28 cellular contexts compared by ENCODE assay signal in the genomic region with DNA sequence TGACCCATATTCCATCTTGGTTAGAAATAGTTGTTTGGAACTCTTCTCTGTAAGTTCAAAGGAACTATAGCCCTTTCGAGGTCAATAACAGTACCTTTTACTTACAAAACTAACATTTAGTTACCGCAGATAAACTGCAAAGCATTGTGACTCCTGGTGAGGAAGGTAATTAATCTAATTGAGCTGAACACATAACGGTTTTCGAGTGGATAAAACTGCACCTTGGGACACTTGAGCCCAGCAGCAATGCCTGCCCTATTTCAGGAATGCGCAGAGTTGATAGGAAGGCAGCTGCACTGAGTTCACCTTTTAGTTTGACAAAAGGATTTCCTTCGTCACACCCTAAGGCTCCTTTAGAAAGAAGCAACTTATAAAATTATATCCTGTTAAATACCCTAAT.
A peak's percentile ranks its signal among the peaks of the same experiment; 100 is the strongest.
DNase-seq lines count a peak whose midpoint lies in the region; ATAC-seq and TF ChIP-seq lines count a peak whose summit lies in the region.
"Had no signal": no experiment of that assay in that cellular context is flagged by ENCODE, and none has a peak within 500 bp of the region (broad histone marks: within the 10 kb centered on the region; RNA-seq: fewer than 3 reads in every experiment).

No MANE protein-coding gene starts in this region.

- H4K91ac ChIP-seq in IMR-90 (ENCODE audit: insufficient read depth, low read depth, low read length): no peak overlapping the region

- H3K27me3 ChIP-seq in IMR-90 (ENCODE audit: control insufficient read depth, insufficient read depth, low read length) (no peaks in the 10 kb centered on the region), right atrium auricular region (no peaks in the 10 kb centered on the region), sigmoid colon (no peaks in the 10 kb centered on the region)
- H3K27me3 ChIP-seq: adrenal gland, colonic mucosa, esophagus squamous epithelium, MG63 had no signal

- H3K18ac ChIP-seq in IMR-90 (ENCODE audit: low read depth, low read length): peak overlapping the region; percentile 87

- POLR2A ChIA-PET in IMR-90 (lab: Charles Lee; ENCODE audit: unreplicated experiment): no interaction called here

- in situ Hi-C loops in IMR-90 (cut with MboI; ENCODE audit: low sequenced_read_pairs): no loop called here

- TF ChIP-seq CTCF in IMR-90 (conservative IDR thresholded peaks at IDR 0.05; ENCODE audit: low read depth, low read length) (no peak), right atrium auricular region (IDR thresholded peaks at IDR 0.05) (no peak), sigmoid colon (IDR thresholded peaks at IDR 0.05) (no peak)

- no peak overlapping the region for H2AK9ac ChIP-seq in IMR-90 (replicated peaks; ENCODE audit: low read depth, low read length, poor library complexity)

- H3K4me3 ChIP-seq in IMR-90 (ENCODE audit: insufficient read depth, low read depth, low read length) (no peak overlapping the region), right atrium auricular region (no peak overlapping the region), sigmoid colon (no peak overlapping the region)
- H3K4me3 ChIP-seq: adrenal gland, colonic mucosa, esophagus squamous epithelium, MG63, thoracic aorta had no signal

- DNase-seq in IMR-90: no peak
- no peak for DNase-seq in T-helper 17 cell
- DNase-seq in right atrium auricular region (ENCODE audit: low spot score): no peak
- DNase-seq in sigmoid colon: no peak
- no peak for DNase-seq in activated CD4-positive, alpha-beta T cell treated with anti-CD3 and anti-CD28 coated beads, Interleukin-2, amount 50 U/mL, for 48 hours
- no peak for DNase-seq in NCI-H1436 treated with DMSO at 0.1 percent for 48 hours (lab: John Stamatoyannopoulos, UW)
- DNase-seq in iPS-NIHi11 (ENCODE audit: low spot score): no peak
- DNase-seq: activated CD4-positive, alpha-beta T cell treated with anti-CD3 and anti-CD28 coated beads for 48 hours; activated naive CD4-positive, alpha-beta T cell treated with Interleukin-2 at 50 U/mL for 16 hours; activated T-cell treated with anti-CD3 and anti-CD28 coated beads, Interleukin-2, amount 50 U/mL, for 4 hours; adrenal gland; colonic mucosa; effector memory CD8-positive, alpha-beta T cell; EL; esophagus squamous epithelium; kidney; MG63; NCI-H2171; nucleus accumbens; retina; RPMI8226; stimulated activated CD4-positive, alpha-beta T cell treated with anti-CD3 and anti-CD28 coated beads, Interleukin-12 subunit alpha, Interleukin-12 subunit beta, amount 100 ng/mL, for 4 hours; stimulated activated CD4-positive, alpha-beta T cell treated with anti-CD3 and anti-CD28 coated beads, Interleukin-4, amount 100 ng/mL, for 4 hours; stimulated activated naive CD4-positive, alpha-beta T cell had no signal

- H3K56ac ChIP-seq in IMR-90 (ENCODE audit: extremely low read depth, insufficient read depth, low read length): no peak overlapping the region

- H3K27me3 Mint-ChIP-seq in T-helper 17 cell: no peaks in the 10 kb centered on the region
- H3K27me3 Mint-ChIP-seq: effector memory CD8-positive, alpha-beta T cell had no signal

- no peak overlapping the region for H2BK20ac ChIP-seq in IMR-90 (ENCODE audit: low read depth, low read length)

- ATAC-seq in IMR-90 (ENCODE audit: low read depth) (no peak), T-helper 17 cell (no peak)
- ATAC-seq: activated T-cell treated with anti-CD3 and anti-CD28 coated beads, Interleukin-2, amount 50 U/mL, for 4 hours; effector memory CD8-positive, alpha-beta T cell; SK-N-SH treated with all-trans-retinoic acid at 6 μM for 48 hours had no signal

- TF ChIP-seq EP300 in sigmoid colon (IDR thresholded peaks at IDR 0.05): no peak

- H3K27ac Mint-ChIP-seq in T-helper 17 cell: peak overlapping the region; percentile 56
- H3K27ac Mint-ChIP-seq: T-helper 2 cell treated with Interferon-gamma antibody and Interleukin-4, amounts not matched to agents 5 μg/mL and 100 μg/mL, for 36 hours had no signal

- no peak overlapping the region for H3K4me3 Mint-ChIP-seq in T-helper 17 cell
- H3K4me3 Mint-ChIP-seq: activated T-cell treated with anti-CD3 and anti-CD28 coated beads, Interleukin-2, amount 50 U/mL, for 4 hours; effector memory CD8-positive, alpha-beta T cell; T-helper 2 cell treated with Interferon-gamma antibody and Interleukin-4, amounts not matched to agents 5 μg/mL and 100 μg/mL, for 36 hours had no signal

- no peak overlapping the region for H3K4me2 ChIP-seq in IMR-90 (ENCODE audit: low read depth, low read length)

- intact Hi-C loops in IMR-90 (cut with micrococcal nuclease) (loop anchor here (5.0 kb wide), 1 partner anchor 167 kb away; no protein-coding TSS in a partner anchor), sigmoid colon (cut with DNase I) (loop anchor here (5.0 kb wide), 1 partner anchor 72 kb away; no protein-coding TSS in a partner anchor)

- no peaks in the 10 kb centered on the region for H3K36me3 Mint-ChIP-seq in T-helper 17 cell (ENCODE audit: low read depth)

- H4K8ac ChIP-seq in IMR-90 (ENCODE audit: low read depth in 2 of 2, low read length in 2 of 2): peak overlapping the region in 1 of 2 experiments; percentile 45; a peak in 2 of 4 replicates

- H3K27ac ChIP-seq in IMR-90 (ENCODE audit: insufficient read depth, low read length) (no peak overlapping the region; the same call in 1 of the 2 replicates), right atrium auricular region (peak overlapping the region; percentile 78 to 83), sigmoid colon (peak overlapping the region; percentile 72 to 79 (median 73))
- H3K27ac ChIP-seq: C4-2B, colonic mucosa, esophagus squamous epithelium, thoracic aorta had no signal

- peaks cover 18% of the 10 kb centered on the region for H3K4me1 Mint-ChIP-seq in T-helper 17 cell

- no peak overlapping the region for H2AFZ ChIP-seq in IMR-90 (replicated peaks; ENCODE audit: low read length, poor library complexity)

- peaks cover 35% of the 10 kb centered on the region for H4K20me1 ChIP-seq in IMR-90 (ENCODE audit: insufficient read depth, low read length)

- TF ChIP-seq POLR2A in IMR-90 (IDR thresholded peaks at IDR 0.05; ENCODE audit: low read depth, low read length) (no peak), sigmoid colon (IDR thresholded peaks at IDR 0.05) (no peak)

- no peak overlapping the region for H2BK120ac ChIP-seq in IMR-90 (ENCODE audit: low read depth, low read length)

- peaks cover 41 to 64% of the 10 kb centered on the region in 2 experiments for H3K79me1 ChIP-seq in IMR-90 (ENCODE audit: low read depth in 1 of 2, low read length in 2 of 2)

- no peaks in the 10 kb centered on the region for H3K36me3 ChIP-seq in IMR-90 (ENCODE audit: control insufficient read depth, insufficient read depth, low read length)
- no peaks in the 10 kb centered on the region for H3K36me3 ChIP-seq in right atrium auricular region
- no peaks in the 10 kb centered on the region for H3K36me3 ChIP-seq in sigmoid colon
- H3K36me3 ChIP-seq: adrenal gland, colonic mucosa, esophagus squamous epithelium, thoracic aorta had no signal

- peaks cover 29% of the 10 kb centered on the region for H3K9me1 ChIP-seq in IMR-90 (ENCODE audit: insufficient read depth, low read length)

- no peak overlapping the region; the same call in 1 of the 2 replicates for H3K4ac ChIP-seq in IMR-90 (ENCODE audit: low read depth, low read length)

- no peak overlapping the region for H3K9ac ChIP-seq in IMR-90 (ENCODE audit: low read depth, low read length)

- no peak for TF ChIP-seq RAD21 in IMR-90 (IDR thresholded peaks at IDR 0.05; ENCODE audit: low read length)

- WGBS in IMR-90 (ENCODE audit: extremely low coverage in 2 of 2, insufficient read length in 1 of 2), 2 experiments: 70% methylated on average over 3 of the region's 6 CpGs; no CpG with 5 or more reads in 1 of the 2 experiments
- 87 to 88% methylated on average over 6 of the region's 6 CpGs for WGBS in sigmoid colon, 2 donors

- peaks cover 38% of the 10 kb centered on the region for H3K4me1 ChIP-seq in IMR-90 (ENCODE audit: control insufficient read depth, insufficient read depth, low read length)
- peaks cover 0 to 47% of the 10 kb centered on the region in 2 donors for H3K4me1 ChIP-seq in right atrium auricular region
- peaks cover 0 to 83% (median 64%) of the 10 kb centered on the region in 4 donors for H3K4me1 ChIP-seq in sigmoid colon
- H3K4me1 ChIP-seq: colonic mucosa had no signal

- H2AK5ac ChIP-seq in IMR-90 (ENCODE audit: low read depth, low read length): 0 out of 2 replicates have a peak overlapping the region, but pooled peaks have one; percentile 29

- dilution Hi-C loops in IMR-90 (cut with HindIII; ENCODE audit: low sequenced_read_pairs, unreplicated experiment): no loop called here

- CTCF ChIA-PET in IMR-90 (lab: Yijun Ruan, JAX): interaction anchor here (1.0 to 1.2 kb wide), 2 partner anchors 9 to 90 kb away, joined by 3 read pairs; no protein-coding TSS in a partner anchor

- H2BK15ac ChIP-seq in IMR-90 (ENCODE audit: low read depth, low read length): 0 out of 3 replicates have a peak overlapping the region, but pooled peaks have one; percentile 12

- peak overlapping the region; percentile 81 for H4K5ac ChIP-seq in IMR-90 (ENCODE audit: low read depth, low read length)

- H3K14ac ChIP-seq in IMR-90 (replicated peaks; ENCODE audit: low read depth, low read length): peak overlapping the region; percentile 43; the same call in 1 of the 2 replicates

- H3K23ac ChIP-seq in IMR-90 (ENCODE audit: low read depth, low read length): peak overlapping the region; percentile 23; the same call in 1 of the 2 replicates

- BruUV-seq in IMR-90 (replicated peaks; lab: Mats Ljungman, UMichigan): no TSS peak

- no peaks in the 10 kb centered on the region for H3K9me3 ChIP-seq in IMR-90 (ENCODE audit: control insufficient read depth, insufficient read depth, low read length)
- H3K9me3 ChIP-seq in T-helper 17 cell (ENCODE audit: control insufficient read depth, low read length, poor library complexity, severe bottlenecking): no peaks in the 10 kb centered on the region
- H3K9me3 ChIP-seq in right atrium auricular region: no peaks in the 10 kb centered on the region
- H3K9me3 ChIP-seq in sigmoid colon: no peaks in the 10 kb centered on the region
- H3K9me3 ChIP-seq: adrenal gland, colonic mucosa, esophagus squamous epithelium, MG63, thoracic aorta had no signal

- no peak overlapping the region for H2BK5ac ChIP-seq in IMR-90 (ENCODE audit: low read depth, low read length, poor library complexity, severe bottlenecking)

TF ChIP-seq in IMR-90, 13 proteins besides CTCF, POLR2A, EP300 and RAD21:
- TF ChIP-seq RFX5 (IDR thresholded peaks at IDR 0.05; ENCODE audit: low read depth, low read length): no peak
- TF ChIP-seq MAFK (IDR thresholded peaks at IDR 0.05; ENCODE audit: low read depth, low read length): no peak
TF ChIP-seq in IMR-90: peak in this region for 0.
